Comparison of ENCODE assay signal across 8 cellular contexts in the genomic region with DNA sequence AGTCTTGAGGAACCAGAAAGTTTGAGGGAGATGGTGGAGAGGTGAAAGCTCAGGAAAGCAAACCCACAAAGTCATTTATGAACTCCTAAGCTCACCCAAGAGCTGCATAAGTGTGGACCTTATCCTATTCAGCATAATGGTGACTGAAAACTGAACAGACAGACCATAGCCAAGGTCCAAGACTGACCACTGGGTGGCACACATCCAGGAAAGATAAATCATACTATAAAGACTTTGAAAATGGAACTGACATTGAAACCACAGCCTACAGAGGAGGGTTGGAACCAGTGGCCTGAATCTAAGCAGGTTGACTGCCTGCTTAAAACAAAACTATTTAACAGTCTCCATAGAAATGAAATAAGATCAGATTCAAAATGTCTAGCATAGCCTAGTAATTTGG.
A peak's percentile ranks its signal among the peaks of the same experiment; 100 is the strongest.
DNase-seq lines count a peak whose midpoint lies in the region; ATAC-seq and TF ChIP-seq lines count a peak whose summit lies in the region.

No MANE protein-coding gene starts in this region.

- BruUV-seq in MCF 10A (replicated peaks; lab: Mats Ljungman, UMichigan) = no TSS peak

- no peak overlapping the region for H2BK5ac ChIP-seq in mesendoderm (ENCODE audit: low read length)

- H2BK120ac ChIP-seq in mesendoderm (ENCODE audit: low read depth, low read length) = no peak overlapping the region

- no peak overlapping the region for H3K18ac ChIP-seq in mesendoderm (ENCODE audit: low read length)

- TF ChIP-seq CTCF in MCF 10A (IDR thresholded peaks at IDR 0.05; ENCODE audit: unreplicated experiment) = no peak
- TF ChIP-seq CTCF in breast epithelium (IDR thresholded peaks at IDR 0.05) = no peak
- no peak for TF ChIP-seq CTCF in HFFc6 (IDR thresholded peaks at IDR 0.05)

- no peaks in the 10 kb centered on the region for H3K79me1 ChIP-seq in mesendoderm (ENCODE audit: low read length)

- no peak overlapping the region for H2AK5ac ChIP-seq in mesendoderm (ENCODE audit: low read length)

- H3K27ac ChIP-seq in breast epithelium (no peak overlapping the region), mesendoderm (ENCODE audit: low read depth, low read length) (no peak overlapping the region)
- no peak overlapping the region for H3K27ac ChIP-seq in effector memory CD4-positive, alpha-beta T cell (ENCODE audit: insufficient read depth, low read length, poor library complexity, severe bottlenecking)

- H3K4me1 ChIP-seq in breast epithelium (no peaks in the 10 kb centered on the region), mesendoderm (ENCODE audit: control insufficient read depth, low read depth, low read length) (no peaks in the 10 kb centered on the region)
- H3K4me1 ChIP-seq in effector memory CD4-positive, alpha-beta T cell (ENCODE audit: control insufficient read depth, insufficient read depth, low read length, poor library complexity, severe bottlenecking) = no peaks in the 10 kb centered on the region

- H3K27me3 Mint-ChIP-seq in MCF 10A (ENCODE audit: insufficient read depth, unreplicated experiment) (no peaks in the 10 kb centered on the region), HFFc6 (ENCODE audit: insufficient read depth) (no peaks in the 10 kb centered on the region; the same call in 1 of the 2 replicates)
- H3K27me3 Mint-ChIP-seq in activated CD4-positive, alpha-beta memory T cell treated with anti-CD3 and anti-CD28 coated beads, Interleukin-2, amount 10 ng/mL, durations not matched to agents 7 days and 5 days = no peaks in the 10 kb centered on the region

- H3K23ac ChIP-seq in mesendoderm (ENCODE audit: low read length) = no peak overlapping the region

- H3K27me3 ChIP-seq in breast epithelium (no peaks in the 10 kb centered on the region), mesendoderm (ENCODE audit: insufficient read depth, low read length, poor library complexity) (no peaks in the 10 kb centered on the region)
- no peaks in the 10 kb centered on the region for H3K27me3 ChIP-seq in effector memory CD4-positive, alpha-beta T cell (replicated peaks; ENCODE audit: control insufficient read depth, insufficient read depth, low read length, poor library complexity, severe bottlenecking)

- TF ChIP-seq POLR2A in breast epithelium (IDR thresholded peaks at IDR 0.05) = no peak

- no peak overlapping the region for H4K5ac ChIP-seq in mesendoderm (ENCODE audit: low read length)

- H4K8ac ChIP-seq in mesendoderm (ENCODE audit: low read depth, low read length) = no peak overlapping the region

- H3K4me3 Mint-ChIP-seq in MCF 10A (ENCODE audit: unreplicated experiment) = no peak overlapping the region
- no peak overlapping the region for H3K4me3 Mint-ChIP-seq in HFFc6
- no peak overlapping the region for H3K4me3 Mint-ChIP-seq in activated CD4-positive, alpha-beta memory T cell treated with anti-CD3 and anti-CD28 coated beads, Interleukin-2, amount 10 ng/mL, durations not matched to agents 7 days and 5 days

- H3K4me1 Mint-ChIP-seq in MCF 10A (ENCODE audit: insufficient read depth, unreplicated experiment) (no peaks in the 10 kb centered on the region), HFFc6 (ENCODE audit: low read depth) (no peaks in the 10 kb centered on the region)
- H3K4me1 Mint-ChIP-seq in activated CD4-positive, alpha-beta memory T cell treated with anti-CD3 and anti-CD28 coated beads, Interleukin-2, amount 10 ng/mL, durations not matched to agents 7 days and 5 days = no peaks in the 10 kb centered on the region

- H3K4ac ChIP-seq in mesendoderm (ENCODE audit: low read depth, low read length) = no peak overlapping the region

- H3K9me3 Mint-ChIP-seq in MCF 10A (ENCODE audit: unreplicated experiment) (no peaks in the 10 kb centered on the region), HFFc6 (peaks cover 14% of the 10 kb centered on the region)
- no peaks in the 10 kb centered on the region for H3K9me3 Mint-ChIP-seq in activated CD4-positive, alpha-beta memory T cell treated with anti-CD3 and anti-CD28 coated beads, Interleukin-2, amount 10 ng/mL, durations not matched to agents 7 days and 5 days

- peak; percentile 60 for DNase-seq in MCF 10A (ENCODE audit: unreplicated experiment)
- no peak for DNase-seq in breast epithelium (ENCODE audit: low spot score in 2 of 2)
- peak; percentile 14 for DNase-seq in SHP77 treated with DMSO at 0.1 percent for 48 hours (lab: John Stamatoyannopoulos, UW)
- DNase-seq in mesendoderm = peak; percentile 40
- no peak for DNase-seq in HFFc6
- no peak for DNase-seq in activated CD4-positive, alpha-beta memory T cell treated with anti-CD3 and anti-CD28 coated beads, Interleukin-2, amount 10 ng/mL, durations not matched to agents 7 days and 5 days
- DNase-seq in effector memory CD4-positive, alpha-beta T cell = no peak

- no peak overlapping the region for H2BK15ac ChIP-seq in mesendoderm (replicated peaks; ENCODE audit: low read depth)

- no peak overlapping the region for H3K27ac Mint-ChIP-seq in MCF 10A (ENCODE audit: low read depth, unreplicated experiment)
- no peak overlapping the region for H3K27ac Mint-ChIP-seq in HFFc6
- H3K27ac Mint-ChIP-seq in activated CD4-positive, alpha-beta memory T cell treated with anti-CD3 and anti-CD28 coated beads, Interleukin-2, amount 10 ng/mL, durations not matched to agents 7 days and 5 days = no peak overlapping the region

- H3K4me2 ChIP-seq in mesendoderm (ENCODE audit: low read length) = no peak overlapping the region

- H3K36me3 ChIP-seq in breast epithelium = no peaks in the 10 kb centered on the region
- H3K36me3 ChIP-seq in mesendoderm (ENCODE audit: control insufficient read depth, insufficient read depth, low read length) = no peaks in the 10 kb centered on the region
- no peaks in the 10 kb centered on the region for H3K36me3 ChIP-seq in effector memory CD4-positive, alpha-beta T cell (ENCODE audit: control insufficient read depth, insufficient read depth, low read length)

- H3K4me3 ChIP-seq in breast epithelium (no peak overlapping the region), mesendoderm (ENCODE audit: low read length) (no peak overlapping the region)
- H3K4me3 ChIP-seq in effector memory CD4-positive, alpha-beta T cell (ENCODE audit: insufficient read depth, low read depth, low read length, poor library complexity, severe bottlenecking) = no peak overlapping the region

- CTCF ChIA-PET in MCF 10A (lab: Yijun Ruan, JAX) = interaction anchor here (1.4 kb wide), 1 partner anchor 227 kb away, joined by 6 read pairs; no protein-coding TSS in a partner anchor
- CTCF ChIA-PET in activated CD4-positive, alpha-beta memory T cell treated with anti-CD3 and anti-CD28 coated beads, Interleukin-2, amount 10 ng/mL, durations not matched to agents 7 days and 5 days (lab: Charles Lee) = no interaction called here

- no peak overlapping the region for H3K9ac ChIP-seq in mesendoderm (ENCODE audit: low read length)

- no peaks in the 10 kb centered on the region for H3K9me3 ChIP-seq in breast epithelium
- H3K9me3 ChIP-seq in effector memory CD4-positive, alpha-beta T cell (ENCODE audit: control insufficient read depth, low read length) = no peaks in the 10 kb centered on the region

- H3K36me3 Mint-ChIP-seq in MCF 10A (ENCODE audit: insufficient read depth, unreplicated experiment) = no peaks in the 10 kb centered on the region
- no peaks in the 10 kb centered on the region for H3K36me3 Mint-ChIP-seq in HFFc6 (ENCODE audit: low read depth)
- H3K36me3 Mint-ChIP-seq in activated CD4-positive, alpha-beta memory T cell treated with anti-CD3 and anti-CD28 coated beads, Interleukin-2, amount 10 ng/mL, durations not matched to agents 7 days and 5 days (ENCODE audit: low read depth) = no peaks in the 10 kb centered on the region

- POLR2A ChIA-PET in MCF 10A (lab: Yijun Ruan, JAX) = interaction anchor here (0.9 kb wide), 1 partner anchor 8 kb away, joined by 3 read pairs; no protein-coding TSS in a partner anchor
- POLR2A ChIA-PET in activated CD4-positive, alpha-beta memory T cell treated with anti-CD3 and anti-CD28 coated beads, Interleukin-2, amount 10 ng/mL, durations not matched to agents 7 days and 5 days (lab: Charles Lee) = no interaction called here

- no peak overlapping the region for H3K56ac ChIP-seq in mesendoderm (ENCODE audit: low read length)

- H3K79me2 ChIP-seq in mesendoderm (ENCODE audit: control insufficient read depth, insufficient read depth, low read length) = no peaks in the 10 kb centered on the region

- ATAC-seq in HG03064 (IDR thresholded peaks at IDR 0.05; ENCODE audit: low read depth, unreplicated experiment) = peak; percentile 82

- intact Hi-C loops in MCF 10A (cut with micrococcal nuclease) = no loop called here
- intact Hi-C loops in breast epithelium (cut with DNase I; ENCODE audit: low total_unique reads) = no loop called here

Comparison
In these comparisons a context has a peak if more than half of its experiments do, and no peak if none do; other contexts are left out.
1. DNase-seq: peak in MCF 10A (single experiment), SHP77 treated with DMSO at 0.1 percent for 48 hours (single experiment) and mesendoderm (single experiment); none in breast epithelium (0 of 2), HFFc6 (single experiment), activated CD4-positive, alpha-beta memory T cell treated with anti-CD3 and anti-CD28 coated beads, Interleukin-2, amount 10 ng/mL, durations not matched to agents 7 days and 5 days (single experiment) and effector memory CD4-positive, alpha-beta T cell (0 of 3).